In the genomic region with DNA sequence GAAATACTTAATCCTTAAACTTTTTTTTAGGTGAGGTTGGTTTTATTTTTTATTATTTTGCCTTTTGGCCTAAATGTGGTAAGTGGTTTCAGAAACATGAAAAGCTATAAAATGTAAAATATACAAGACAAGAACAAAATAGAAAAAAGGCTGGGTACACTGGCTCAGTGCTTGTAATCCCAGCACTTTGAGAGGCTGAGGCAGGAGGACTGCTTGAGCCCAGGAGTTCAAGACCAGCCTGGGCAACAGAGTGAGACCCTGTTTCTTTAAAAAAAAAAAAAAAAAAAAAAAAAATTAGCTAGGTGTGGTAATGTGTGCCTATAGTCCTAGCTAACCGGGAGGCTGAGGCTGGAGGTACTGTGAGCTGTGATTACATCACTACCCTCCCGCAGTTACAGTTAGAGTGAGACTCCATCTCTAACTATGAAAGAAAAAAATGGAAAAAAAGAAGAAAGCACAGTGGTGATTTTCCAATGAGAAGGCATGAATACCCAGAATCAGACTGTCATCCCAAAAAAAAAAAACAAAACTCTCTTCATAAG, we compare ENCODE assay signal across 8 cellular contexts.
DNase-seq lines count a peak whose midpoint lies in the region; ATAC-seq and TF ChIP-seq lines count a peak whose summit lies in the region.

No MANE protein-coding gene starts in this region.

- no peaks in the 10 kb centered on the region for H3K36me3 ChIP-seq in CD8-positive, alpha-beta T cell (ENCODE audit: insufficient read depth, low read length)
- H3K36me3 ChIP-seq in mucosa of descending colon (ENCODE audit: low read depth): no peaks in the 10 kb centered on the region

- H3K4me3 Mint-ChIP-seq in CD8-positive, alpha-beta T cell: peak overlapping the region; percentile 79
- peak overlapping the region; percentile 76 to 88 for H3K4me3 Mint-ChIP-seq in activated T-cell treated with anti-CD3 and anti-CD28 coated beads, Interleukin-2, amount 50 U/mL, for 72 hours

- DNase-seq in CD8-positive, alpha-beta T cell: peak in 2 of 7 experiments; percentile 33 to 56
- DNase-seq in activated T-cell treated with anti-CD3 and anti-CD28 coated beads, Interleukin-2, amount 50 U/mL, for 72 hours: peak in 1 of 2 donors; percentile 60
- DNase-seq in mucosa of descending colon: no peak
- no peak for DNase-seq in NCI-H1417 (lab: John Stamatoyannopoulos, UW)

- H3K9me3 ChIP-seq in CD8-positive, alpha-beta T cell (ENCODE audit: low read length): no peaks in the 10 kb centered on the region
- no peaks in the 10 kb centered on the region for H3K9me3 ChIP-seq in mucosa of descending colon

- H3K9me3 Mint-ChIP-seq in CD8-positive, alpha-beta T cell: no peaks in the 10 kb centered on the region
- peaks cover 0 to 2% of the 10 kb centered on the region in 2 donors for H3K9me3 Mint-ChIP-seq in activated T-cell treated with anti-CD3 and anti-CD28 coated beads, Interleukin-2, amount 50 U/mL, for 72 hours

- peaks cover 77% of the 10 kb centered on the region for H3K4me1 Mint-ChIP-seq in CD8-positive, alpha-beta T cell (ENCODE audit: low read depth)
- H3K4me1 Mint-ChIP-seq in activated T-cell treated with anti-CD3 and anti-CD28 coated beads, Interleukin-2, amount 50 U/mL, for 72 hours (ENCODE audit: low read depth): peaks cover 72% of the 10 kb centered on the region

- intact Hi-C loops in CD8-positive, alpha-beta T cell (cut with DNase I, micrococcal nuclease): loop anchor here in 1 of 2 experiments (2.0 to 10.0 kb wide), 2 partner anchors 17 to 47 kb away; no protein-coding TSS in a partner anchor
- intact Hi-C loops in mucosa of descending colon (cut with DNase I, micrococcal nuclease): no loop called here

- H3K27me3 ChIP-seq in CD8-positive, alpha-beta T cell (ENCODE audit: insufficient read depth, low read length): no peaks in the 10 kb centered on the region

- CTCF ChIA-PET in CD8-positive, alpha-beta T cell (lab: Charles Lee): interaction anchor here (0.6 to 2.8 kb wide), 6 partner anchors 11 to 161 kb away, joined by 3 to 14 read pairs (median 4); no protein-coding TSS in a partner anchor

- H3K27ac Mint-ChIP-seq in CD8-positive, alpha-beta T cell: peak overlapping the region; percentile 96
- H3K27ac Mint-ChIP-seq in activated T-cell treated with anti-CD3 and anti-CD28 coated beads, Interleukin-2, amount 50 U/mL, for 72 hours: peak overlapping the region; percentile 93

- ATAC-seq in CD8-positive, alpha-beta T cell: peak; percentile 72
- ATAC-seq in HG02678 (IDR thresholded peaks at IDR 0.05; ENCODE audit: unreplicated experiment): peak; percentile 34
- peak; percentile 92 to 94 for ATAC-seq in activated T-cell treated with anti-CD3 and anti-CD28 coated beads, Interleukin-2, amount 50 U/mL, for 72 hours (replicated peaks in 1 of 2)
- peak; percentile 74 for ATAC-seq in mucosa of descending colon
- ATAC-seq in HG02870 (IDR thresholded peaks at IDR 0.05; ENCODE audit: unreplicated experiment): no peak
- ATAC-seq in GM18868 (IDR thresholded peaks at IDR 0.05; ENCODE audit: unreplicated experiment): no peak
- ATAC-seq in GM19023 (IDR thresholded peaks at IDR 0.05; ENCODE audit: unreplicated experiment): no peak

- POLR2A ChIA-PET in CD8-positive, alpha-beta T cell (lab: Charles Lee): interaction anchor here (0.6 to 2.9 kb wide), 11 partner anchors 9 to 365 kb away, joined by 3 to 24 read pairs (median 3); partner anchors contain the start of gene MKLN1

- TF ChIP-seq CTCF in CD8-positive, alpha-beta T cell (IDR thresholded peaks at IDR 0.05): no peak
- no peak for TF ChIP-seq CTCF in mucosa of descending colon (IDR thresholded peaks at IDR 0.05)

- H3K36me3 Mint-ChIP-seq in CD8-positive, alpha-beta T cell: peaks cover 42% of the 10 kb centered on the region
- H3K36me3 Mint-ChIP-seq in activated T-cell treated with anti-CD3 and anti-CD28 coated beads, Interleukin-2, amount 50 U/mL, for 72 hours (ENCODE audit: insufficient read depth in 2 of 2): peaks cover 15 to 41% of the 10 kb centered on the region in 2 donors

- peaks cover 69% of the 10 kb centered on the region for H3K4me1 ChIP-seq in CD8-positive, alpha-beta T cell (ENCODE audit: insufficient read depth, low read length)
- H3K4me1 ChIP-seq in mucosa of descending colon (ENCODE audit: low read depth): peaks cover 35% of the 10 kb centered on the region

- H3K4me3 ChIP-seq in CD8-positive, alpha-beta T cell (ENCODE audit: low read depth, low read length): no peak overlapping the region
- H3K4me3 ChIP-seq in mucosa of descending colon: no peak overlapping the region

- peak overlapping the region; percentile 66 for H3K27ac ChIP-seq in CD8-positive, alpha-beta T cell (ENCODE audit: low read depth, low read length)

- no peaks in the 10 kb centered on the region for H3K27me3 Mint-ChIP-seq in CD8-positive, alpha-beta T cell (ENCODE audit: low read depth)
- no peaks in the 10 kb centered on the region for H3K27me3 Mint-ChIP-seq in activated T-cell treated with anti-CD3 and anti-CD28 coated beads, Interleukin-2, amount 50 U/mL, for 72 hours (ENCODE audit: low read depth)

Comparison
In these comparisons a context has a peak if more than half of its experiments do, and no peak if none do; other contexts are left out.
1. ATAC-seq: peak in CD8-positive, alpha-beta T cell (single experiment), HG02678 (single experiment), activated T-cell treated with anti-CD3 and anti-CD28 coated beads, Interleukin-2, amount 50 U/mL, for 72 hours (2 of 2) and mucosa of descending colon (single experiment); none in HG02870 (single experiment), GM18868 (single experiment) and GM19023 (single experiment).